ENCODE assay signal across 1 cellular context in genomic region chr6:42746452-42747400, GRCh38.
TF ChIP-seq lines count a peak whose summit lies in the region.

No MANE protein-coding gene starts in this region.

TF ChIP-seq in WTC11, 78 proteins besides CTCF, POLR2A, EP300 and RAD21 (continued from another document and continues in another):
- TF ChIP-seq, protein P1, sequence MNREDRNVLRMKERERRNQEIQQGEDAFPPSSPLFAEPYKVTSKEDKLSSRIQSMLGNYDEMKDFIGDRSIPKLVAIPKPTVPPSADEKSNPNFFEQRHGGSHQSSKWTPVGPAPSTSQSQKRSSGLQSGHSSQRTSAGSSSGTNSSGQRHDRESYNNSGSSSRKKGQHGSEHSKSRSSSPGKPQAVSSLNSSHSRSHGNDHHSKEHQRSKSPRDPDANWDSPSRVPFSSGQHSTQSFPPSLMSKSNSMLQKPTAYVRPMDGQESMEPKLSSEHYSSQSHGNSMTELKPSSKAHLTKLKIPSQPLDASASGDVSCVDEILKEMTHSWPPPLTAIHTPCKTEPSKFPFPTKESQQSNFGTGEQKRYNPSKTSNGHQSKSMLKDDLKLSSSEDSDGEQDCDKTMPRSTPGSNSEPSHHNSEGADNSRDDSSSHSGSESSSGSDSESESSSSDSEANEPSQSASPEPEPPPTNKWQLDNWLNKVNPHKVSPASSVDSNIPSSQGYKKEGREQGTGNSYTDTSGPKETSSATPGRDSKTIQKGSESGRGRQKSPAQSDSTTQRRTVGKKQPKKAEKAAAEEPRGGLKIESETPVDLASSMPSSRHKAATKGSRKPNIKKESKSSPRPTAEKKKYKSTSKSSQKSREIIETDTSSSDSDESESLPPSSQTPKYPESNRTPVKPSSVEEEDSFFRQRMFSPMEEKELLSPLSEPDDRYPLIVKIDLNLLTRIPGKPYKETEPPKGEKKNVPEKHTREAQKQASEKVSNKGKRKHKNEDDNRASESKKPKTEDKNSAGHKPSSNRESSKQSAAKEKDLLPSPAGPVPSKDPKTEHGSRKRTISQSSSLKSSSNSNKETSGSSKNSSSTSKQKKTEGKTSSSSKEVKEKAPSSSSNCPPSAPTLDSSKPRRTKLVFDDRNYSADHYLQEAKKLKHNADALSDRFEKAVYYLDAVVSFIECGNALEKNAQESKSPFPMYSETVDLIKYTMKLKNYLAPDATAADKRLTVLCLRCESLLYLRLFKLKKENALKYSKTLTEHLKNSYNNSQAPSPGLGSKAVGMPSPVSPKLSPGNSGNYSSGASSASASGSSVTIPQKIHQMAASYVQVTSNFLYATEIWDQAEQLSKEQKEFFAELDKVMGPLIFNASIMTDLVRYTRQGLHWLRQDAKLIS (CRISPR knock-in tag; IDR thresholded peaks at IDR 0.05; ENCODE audit: borderline replicate concordance), result peak; percentile 59; the same call in 1 of the 2 replicates
- TF ChIP-seq CREM (CRISPR knock-in tag; IDR thresholded peaks at IDR 0.05) (peak; percentile 28; the same call in 1 of the 2 replicates), OVOL2 (CRISPR knock-in tag; IDR thresholded peaks at IDR 0.05; ENCODE audit: borderline replicate concordance) (no peak), ELF4 (CRISPR knock-in tag; IDR thresholded peaks at IDR 0.05; ENCODE audit: low read depth) (no peak), ATF1 (CRISPR knock-in tag; IDR thresholded peaks at IDR 0.05) (no peak), FOXP1 (CRISPR knock-in tag; IDR thresholded peaks at IDR 0.05; ENCODE audit: borderline replicate concordance) (no peak; the same call in 1 of the 2 replicates), RELA (CRISPR knock-in tag; IDR thresholded peaks at IDR 0.05; ENCODE audit: borderline replicate concordance) (no peak), ZNF232 (CRISPR knock-in tag; IDR thresholded peaks at IDR 0.05) (no peak), FOXJ3 (CRISPR knock-in tag; IDR thresholded peaks at IDR 0.05; ENCODE audit: borderline replicate concordance) (no peak), TP53 (CRISPR knock-in tag; IDR thresholded peaks at IDR 0.05) (no peak), JAZF1 (CRISPR knock-in tag; IDR thresholded peaks at IDR 0.05) (no peak), ZNF121 (CRISPR knock-in tag; IDR thresholded peaks at IDR 0.05) (no peak), SMAD3 (CRISPR knock-in tag; IDR thresholded peaks at IDR 0.05; ENCODE audit: borderline replicate concordance) (peak; percentile 61; the same call in 1 of the 2 replicates), EMX1 (CRISPR knock-in tag; IDR thresholded peaks at IDR 0.05) (no peak), PRDM15 (CRISPR knock-in tag; IDR thresholded peaks at IDR 0.05) (0 out of 2 replicates have a peak, but pooled peaks have one; percentile 12), GRHL2 (CRISPR knock-in tag; IDR thresholded peaks at IDR 0.05; ENCODE audit: insufficient replicate concordance, severe bottlenecking) (no peak), MAX (CRISPR knock-in tag; IDR thresholded peaks at IDR 0.05) (peak; percentile 43; the same call in 1 of the 2 replicates), JUN (CRISPR knock-in tag; IDR thresholded peaks at IDR 0.05) (no peak), NR3C1 (CRISPR knock-in tag; conservative IDR thresholded peaks at IDR 0.05; ENCODE audit: low read depth) (no peak), MYBL2 (CRISPR knock-in tag; IDR thresholded peaks at IDR 0.05) (no peak; the same call in 1 of the 2 replicates), ZNF416 (CRISPR knock-in tag; IDR thresholded peaks at IDR 0.05) (no peak), NR2C2 (CRISPR knock-in tag; IDR thresholded peaks at IDR 0.05) (no peak), SOX15 (CRISPR knock-in tag; IDR thresholded peaks at IDR 0.05) (no peak), MLX (CRISPR knock-in tag; IDR thresholded peaks at IDR 0.05) (no peak), ZNF423 (CRISPR knock-in tag; IDR thresholded peaks at IDR 0.05) (no peak), E2F5 (CRISPR knock-in tag; IDR thresholded peaks at IDR 0.05) (no peak), GABPB1 (CRISPR knock-in tag; IDR thresholded peaks at IDR 0.05) (peak; percentile 61; the same call in 1 of the 2 replicates), NFATC4 (CRISPR knock-in tag; IDR thresholded peaks at IDR 0.05) (no peak)
- TF ChIP-seq, protein P2, sequence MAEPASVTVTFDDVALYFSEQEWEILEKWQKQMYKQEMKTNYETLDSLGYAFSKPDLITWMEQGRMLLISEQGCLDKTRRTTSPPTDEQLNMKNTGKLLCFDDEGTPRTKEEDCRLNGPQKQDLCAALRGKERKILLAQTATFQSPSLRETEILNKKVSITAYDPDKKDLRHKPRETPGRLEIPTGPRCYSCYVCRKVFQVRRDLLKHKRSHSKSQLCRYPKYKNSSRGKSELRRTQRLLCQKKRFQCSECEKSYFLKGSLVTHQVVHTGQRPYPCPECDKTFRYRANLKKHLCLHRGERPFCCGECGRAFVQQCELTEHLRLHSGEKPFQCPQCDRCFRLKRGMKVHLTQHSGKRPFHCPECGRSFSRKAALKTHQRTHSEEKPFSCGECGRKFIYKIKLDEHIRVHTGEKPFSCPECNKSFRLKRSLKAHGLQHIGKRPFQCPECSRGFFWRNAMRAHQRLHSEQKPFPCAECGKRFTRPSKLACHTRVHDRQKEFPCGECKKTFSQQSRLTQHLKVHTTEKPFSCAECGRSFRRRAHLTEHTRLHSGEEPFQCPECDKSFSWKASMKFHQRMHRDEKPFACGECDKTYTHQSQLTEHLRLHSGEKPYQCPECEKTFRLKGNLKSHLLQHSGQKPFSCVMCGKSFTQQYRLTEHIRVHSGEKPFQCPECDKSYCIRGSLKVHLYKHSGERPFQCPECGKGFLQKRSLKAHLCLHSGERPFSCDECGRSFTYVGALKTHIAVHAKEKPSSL (CRISPR knock-in tag; conservative IDR thresholded peaks at IDR 0.05), result no peak
- TF ChIP-seq, protein P3, sequence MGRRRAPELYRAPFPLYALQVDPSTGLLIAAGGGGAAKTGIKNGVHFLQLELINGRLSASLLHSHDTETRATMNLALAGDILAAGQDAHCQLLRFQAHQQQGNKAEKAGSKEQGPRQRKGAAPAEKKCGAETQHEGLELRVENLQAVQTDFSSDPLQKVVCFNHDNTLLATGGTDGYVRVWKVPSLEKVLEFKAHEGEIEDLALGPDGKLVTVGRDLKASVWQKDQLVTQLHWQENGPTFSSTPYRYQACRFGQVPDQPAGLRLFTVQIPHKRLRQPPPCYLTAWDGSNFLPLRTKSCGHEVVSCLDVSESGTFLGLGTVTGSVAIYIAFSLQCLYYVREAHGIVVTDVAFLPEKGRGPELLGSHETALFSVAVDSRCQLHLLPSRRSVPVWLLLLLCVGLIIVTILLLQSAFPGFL (CRISPR knock-in tag; IDR thresholded peaks at IDR 0.05; ENCODE audit: borderline replicate concordance), result no peak
- TF ChIP-seq, protein P4, sequence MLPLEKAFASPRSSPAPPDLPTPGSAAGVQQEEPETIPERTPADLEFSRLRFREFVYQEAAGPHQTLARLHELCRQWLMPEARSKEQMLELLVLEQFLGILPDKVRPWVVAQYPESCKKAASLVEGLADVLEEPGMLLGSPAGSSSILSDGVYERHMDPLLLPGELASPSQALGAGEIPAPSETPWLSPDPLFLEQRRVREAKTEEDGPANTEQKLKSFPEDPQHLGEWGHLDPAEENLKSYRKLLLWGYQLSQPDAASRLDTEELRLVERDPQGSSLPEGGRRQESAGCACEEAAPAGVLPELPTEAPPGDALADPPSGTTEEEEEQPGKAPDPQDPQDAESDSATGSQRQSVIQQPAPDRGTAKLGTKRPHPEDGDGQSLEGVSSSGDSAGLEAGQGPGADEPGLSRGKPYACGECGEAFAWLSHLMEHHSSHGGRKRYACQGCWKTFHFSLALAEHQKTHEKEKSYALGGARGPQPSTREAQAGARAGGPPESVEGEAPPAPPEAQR (CRISPR knock-in tag; IDR thresholded peaks at IDR 0.05), result no peak
- TF ChIP-seq, protein P5, sequence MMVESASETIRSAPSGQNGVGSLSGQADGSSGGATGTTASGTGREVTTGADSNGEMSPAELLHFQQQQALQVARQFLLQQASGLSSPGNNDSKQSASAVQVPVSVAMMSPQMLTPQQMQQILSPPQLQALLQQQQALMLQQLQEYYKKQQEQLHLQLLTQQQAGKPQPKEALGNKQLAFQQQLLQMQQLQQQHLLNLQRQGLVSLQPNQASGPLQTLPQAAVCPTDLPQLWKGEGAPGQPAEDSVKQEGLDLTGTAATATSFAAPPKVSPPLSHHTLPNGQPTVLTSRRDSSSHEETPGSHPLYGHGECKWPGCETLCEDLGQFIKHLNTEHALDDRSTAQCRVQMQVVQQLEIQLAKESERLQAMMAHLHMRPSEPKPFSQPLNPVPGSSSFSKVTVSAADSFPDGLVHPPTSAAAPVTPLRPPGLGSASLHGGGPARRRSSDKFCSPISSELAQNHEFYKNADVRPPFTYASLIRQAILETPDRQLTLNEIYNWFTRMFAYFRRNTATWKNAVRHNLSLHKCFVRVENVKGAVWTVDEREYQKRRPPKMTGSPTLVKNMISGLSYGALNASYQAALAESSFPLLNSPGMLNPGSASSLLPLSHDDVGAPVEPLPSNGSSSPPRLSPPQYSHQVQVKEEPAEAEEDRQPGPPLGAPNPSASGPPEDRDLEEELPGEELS (CRISPR knock-in tag; IDR thresholded peaks at IDR 0.05), result peak; percentile 50; the same call in 1 of the 2 replicates
- TF ChIP-seq, protein P6, sequence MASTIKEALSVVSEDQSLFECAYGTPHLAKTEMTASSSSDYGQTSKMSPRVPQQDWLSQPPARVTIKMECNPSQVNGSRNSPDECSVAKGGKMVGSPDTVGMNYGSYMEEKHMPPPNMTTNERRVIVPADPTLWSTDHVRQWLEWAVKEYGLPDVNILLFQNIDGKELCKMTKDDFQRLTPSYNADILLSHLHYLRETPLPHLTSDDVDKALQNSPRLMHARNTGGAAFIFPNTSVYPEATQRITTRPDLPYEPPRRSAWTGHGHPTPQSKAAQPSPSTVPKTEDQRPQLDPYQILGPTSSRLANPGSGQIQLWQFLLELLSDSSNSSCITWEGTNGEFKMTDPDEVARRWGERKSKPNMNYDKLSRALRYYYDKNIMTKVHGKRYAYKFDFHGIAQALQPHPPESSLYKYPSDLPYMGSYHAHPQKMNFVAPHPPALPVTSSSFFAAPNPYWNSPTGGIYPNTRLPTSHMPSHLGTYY (CRISPR knock-in tag; IDR thresholded peaks at IDR 0.05), result no peak
- TF ChIP-seq, protein P7, sequence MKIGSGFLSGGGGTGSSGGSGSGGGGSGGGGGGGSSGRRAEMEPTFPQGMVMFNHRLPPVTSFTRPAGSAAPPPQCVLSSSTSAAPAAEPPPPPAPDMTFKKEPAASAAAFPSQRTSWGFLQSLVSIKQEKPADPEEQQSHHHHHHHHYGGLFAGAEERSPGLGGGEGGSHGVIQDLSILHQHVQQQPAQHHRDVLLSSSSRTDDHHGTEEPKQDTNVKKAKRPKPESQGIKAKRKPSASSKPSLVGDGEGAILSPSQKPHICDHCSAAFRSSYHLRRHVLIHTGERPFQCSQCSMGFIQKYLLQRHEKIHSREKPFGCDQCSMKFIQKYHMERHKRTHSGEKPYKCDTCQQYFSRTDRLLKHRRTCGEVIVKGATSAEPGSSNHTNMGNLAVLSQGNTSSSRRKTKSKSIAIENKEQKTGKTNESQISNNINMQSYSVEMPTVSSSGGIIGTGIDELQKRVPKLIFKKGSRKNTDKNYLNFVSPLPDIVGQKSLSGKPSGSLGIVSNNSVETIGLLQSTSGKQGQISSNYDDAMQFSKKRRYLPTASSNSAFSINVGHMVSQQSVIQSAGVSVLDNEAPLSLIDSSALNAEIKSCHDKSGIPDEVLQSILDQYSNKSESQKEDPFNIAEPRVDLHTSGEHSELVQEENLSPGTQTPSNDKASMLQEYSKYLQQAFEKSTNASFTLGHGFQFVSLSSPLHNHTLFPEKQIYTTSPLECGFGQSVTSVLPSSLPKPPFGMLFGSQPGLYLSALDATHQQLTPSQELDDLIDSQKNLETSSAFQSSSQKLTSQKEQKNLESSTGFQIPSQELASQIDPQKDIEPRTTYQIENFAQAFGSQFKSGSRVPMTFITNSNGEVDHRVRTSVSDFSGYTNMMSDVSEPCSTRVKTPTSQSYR (CRISPR knock-in tag; IDR thresholded peaks at IDR 0.05), result peak; percentile 60; the same call in 1 of the 2 replicates
- TF ChIP-seq, protein P8, sequence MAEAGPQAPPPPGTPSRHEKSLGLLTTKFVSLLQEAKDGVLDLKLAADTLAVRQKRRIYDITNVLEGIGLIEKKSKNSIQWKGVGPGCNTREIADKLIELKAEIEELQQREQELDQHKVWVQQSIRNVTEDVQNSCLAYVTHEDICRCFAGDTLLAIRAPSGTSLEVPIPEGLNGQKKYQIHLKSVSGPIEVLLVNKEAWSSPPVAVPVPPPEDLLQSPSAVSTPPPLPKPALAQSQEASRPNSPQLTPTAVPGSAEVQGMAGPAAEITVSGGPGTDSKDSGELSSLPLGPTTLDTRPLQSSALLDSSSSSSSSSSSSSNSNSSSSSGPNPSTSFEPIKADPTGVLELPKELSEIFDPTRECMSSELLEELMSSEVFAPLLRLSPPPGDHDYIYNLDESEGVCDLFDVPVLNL (CRISPR knock-in tag; IDR thresholded peaks at IDR 0.05; ENCODE audit: borderline replicate concordance, low read depth), result no peak
